ENCODE assay signal across 9 cellular contexts in the genomic region with DNA sequence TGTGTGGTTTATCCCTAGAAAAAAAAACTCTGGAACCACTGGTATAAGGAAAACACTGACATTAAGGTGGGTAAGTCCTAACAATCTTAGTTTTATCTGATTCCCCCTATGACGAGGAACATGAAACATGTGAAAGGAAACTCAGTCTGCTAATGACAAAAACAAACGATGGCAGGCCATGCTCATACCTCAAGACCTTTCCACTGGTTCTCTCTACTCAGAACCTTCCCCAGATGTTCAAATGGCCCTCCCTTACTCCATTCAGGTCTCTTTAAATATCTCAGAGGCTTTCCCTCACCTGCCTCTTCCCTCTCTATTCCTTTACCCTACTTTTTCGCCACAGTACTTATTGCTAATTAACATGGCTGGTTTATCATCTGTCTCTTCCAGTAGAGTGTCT. TPM values are rescaled to one million over a fixed set of nuclear protein-coding genes. Genes with fewer than 3 reads are reported as not detected.
DNase-seq lines count a peak whose midpoint lies in the region; ATAC-seq, FAIRE-seq and TF ChIP-seq lines count a peak whose summit lies in the region.
"Had no signal": no experiment of that assay in that cellular context is flagged by ENCODE, and none has a peak within 500 bp of the region (broad histone marks: within the 10 kb centered on the region; RNA-seq: fewer than 3 reads in every experiment).

No MANE protein-coding gene starts in this region.

- H3K27me3 ChIP-seq in GM06990 (replicated peaks; ENCODE audit: control insufficient read depth, insufficient read depth, low read length) (no peaks in the 10 kb centered on the region), body of pancreas (no peaks in the 10 kb centered on the region), neutrophil (no peaks in the 10 kb centered on the region), small intestine (ENCODE audit: control insufficient read depth in 2 of 2, insufficient read depth in 2 of 2, low read length in 2 of 2) (no peaks in the 10 kb centered on the region)

- H3K36me3 ChIP-seq in GM06990 (ENCODE audit: control insufficient read depth, insufficient read depth, low read length): peaks cover 2% of the 10 kb centered on the region
- H3K36me3 ChIP-seq in body of pancreas (replicated peaks in 1 of 2; ENCODE audit: insufficient read depth in 1 of 2, low read depth in 2 of 2): no peaks in the 10 kb centered on the region
- no peaks in the 10 kb centered on the region for H3K36me3 ChIP-seq in neutrophil
- H3K36me3 ChIP-seq in small intestine (ENCODE audit: control insufficient read depth in 2 of 2, insufficient read depth in 2 of 2, low read length in 2 of 2): no peaks in the 10 kb centered on the region

- WGBS in body of pancreas, 2 donors: 49 to 56% methylated on average over 3 of the region's 3 CpGs
- 65 to 73% (median 65%) methylated on average over 3 of the region's 3 CpGs for WGBS in small intestine, 3 donors

- TF ChIP-seq CTCF in GM06990 (IDR thresholded peaks at IDR 0.05; ENCODE audit: insufficient read depth, low read length, poor library complexity, severe bottlenecking): no peak
- TF ChIP-seq CTCF in body of pancreas (IDR thresholded peaks at IDR 0.05): no peak
- no peak for TF ChIP-seq CTCF in neutrophil (IDR thresholded peaks at IDR 0.05)

- H3K4me3 ChIP-seq in GM06990 (replicated peaks; ENCODE audit: low read depth, low read length) (peak overlapping the region; percentile 97; the same call in 1 of the 2 replicates), body of pancreas (no peak overlapping the region), neutrophil (ENCODE audit: low read depth in 1 of 2, low read length in 1 of 2) (peak overlapping the region; percentile 89 to 96), small intestine (ENCODE audit: low read depth in 1 of 2, low read length in 2 of 2) (no peak overlapping the region)

- H3K4me1 ChIP-seq in body of pancreas (peaks cover 34% of the 10 kb centered on the region), neutrophil (ENCODE audit: control insufficient read depth in 1 of 2, insufficient read depth in 1 of 2, low read depth in 1 of 2, low read length in 1 of 2) (peaks cover 60 to 68% of the 10 kb centered on the region in 2 experiments), small intestine (ENCODE audit: control insufficient read depth in 2 of 2, insufficient read depth in 1 of 2, low read depth in 1 of 2, low read length in 1 of 2) (peaks cover 4 to 8% of the 10 kb centered on the region in 2 donors)

- H3K27ac Mint-ChIP-seq in IgD-negative memory B cell: peak overlapping the region in 2 of 3 donors; percentile 55 to 87

- H3K9me3 ChIP-seq in body of pancreas (no peaks in the 10 kb centered on the region), neutrophil (no peaks in the 10 kb centered on the region), small intestine (ENCODE audit: control insufficient read depth, low read depth) (no peaks in the 10 kb centered on the region)

- no peak for DNase-seq in GM06990 (ENCODE audit: extremely low read depth, insufficient read length)
- DNase-seq in body of pancreas: no peak
- DNase-seq in small intestine: no peak
- no peak for DNase-seq in NCI-H526 treated with DMSO at 0.1 percent for 48 hours (lab: John Stamatoyannopoulos, UW)
- no peak for DNase-seq in Kasumi-1 (lab: John Stamatoyannopoulos, UW)
- DNase-seq: NCI-H1048; stimulated activated CD4-positive, alpha-beta T cell treated with anti-CD3 and anti-CD28 coated beads, Interleukin-15, amount 100 ng/mL, for 24 hours had no signal

- no peak for TF ChIP-seq POLR2A in body of pancreas (IDR thresholded peaks at IDR 0.05)

- peaks cover 29 to 47% (median 36%) of the 10 kb centered on the region in 3 donors for H3K4me1 Mint-ChIP-seq in IgD-negative memory B cell

- no peak for ATAC-seq in body of pancreas

- no peak for FAIRE-seq in small intestine (lab: Jason Lieb, UNC)

- H3K27ac ChIP-seq in body of pancreas: peak overlapping the region in 3 of 4 donors; percentile 4 to 97 (median 97)
- peak overlapping the region; percentile 90 for H3K27ac ChIP-seq in neutrophil
- H3K27ac ChIP-seq in small intestine (ENCODE audit: low read depth in 1 of 2, low read length in 1 of 2): no peak overlapping the region

- peaks cover 0 to 4% (median 0%) of the 10 kb centered on the region in 3 donors for H3K9me3 Mint-ChIP-seq in IgD-negative memory B cell

- intact Hi-C loops in body of pancreas (cut with DNase I): no loop called here

- peak overlapping the region; percentile 83 to 96 (median 91) for H3K4me3 Mint-ChIP-seq in IgD-negative memory B cell

- no peaks in the 10 kb centered on the region for H3K27me3 Mint-ChIP-seq in IgD-negative memory B cell

- peaks cover 3% of the 10 kb centered on the region for H3K36me3 Mint-ChIP-seq in IgD-negative memory B cell

RNA-seq across cellular contexts. Expression of gene TUBGCP3, which starts 1.6 kb away (rescaled TPM):
- polyA plus RNA-seq in IgD-negative memory B cell: 17.9 TPM
- 10 to 100 TPM; 26.7 to 30.0 TPM for total RNA-seq in body of pancreas
- polyA plus RNA-seq in small intestine: 10 to 100 TPM in 2 of 3 donors, 1 to 10 TPM in 1; 5.4 to 13.9 (median 12.5) TPM

Comparison
In these comparisons a context has a peak if more than half of its experiments do, and no peak if none do; other contexts are left out.
1. H3K4me3 ChIP-seq: peak in GM06990 (single experiment) and neutrophil (2 of 2); none in body of pancreas (0 of 2) and small intestine (0 of 2).
2. H3K27ac ChIP-seq: peak in body of pancreas (3 of 4) and neutrophil (single experiment); none in small intestine (0 of 2).